Comparison of ENCODE assay signal across 13 cellular contexts in the genomic region with DNA sequence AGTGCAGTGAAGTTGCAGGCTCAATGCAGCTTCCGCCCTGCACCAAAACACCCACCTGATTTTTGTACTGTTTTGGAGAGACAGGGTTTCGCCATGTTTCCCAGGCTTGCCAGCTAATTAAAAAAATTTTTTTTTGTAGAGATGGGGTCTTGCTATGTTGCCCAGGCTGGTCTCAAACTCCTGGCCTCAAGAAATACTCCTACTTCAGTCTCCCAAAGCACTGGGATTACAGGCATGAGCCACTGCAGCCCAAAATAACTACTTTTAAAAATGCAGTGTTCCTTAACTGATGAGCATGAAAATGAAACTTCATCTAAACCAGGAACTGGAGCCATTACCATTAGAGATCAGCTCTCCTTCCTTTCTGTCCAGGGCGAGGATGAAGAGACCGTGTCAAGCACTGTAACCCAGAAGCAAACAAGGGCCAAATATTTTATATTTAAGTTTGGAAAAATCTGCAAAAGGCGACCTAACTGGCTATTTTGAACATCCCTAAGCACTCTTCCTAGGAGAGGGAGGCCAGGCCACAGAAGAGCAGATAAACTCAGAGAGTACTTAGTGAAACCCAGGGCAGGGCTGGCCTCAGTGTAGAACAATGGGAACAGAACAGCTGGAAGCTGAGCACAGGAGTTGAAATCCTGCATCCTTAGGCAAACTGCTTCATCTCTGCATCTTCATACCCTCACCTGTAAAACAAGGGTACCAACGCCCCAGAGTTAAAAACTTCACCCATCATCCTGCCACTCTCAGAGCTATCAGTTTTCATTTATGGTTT. TPM values are rescaled to one million over a fixed set of nuclear protein-coding genes. Genes with fewer than 3 reads are reported as not detected.
DNase-seq lines count a peak whose midpoint lies in the region; ATAC-seq and TF ChIP-seq lines count a peak whose summit lies in the region.
"Had no signal": no experiment of that assay in that cellular context is flagged by ENCODE, and none has a peak within 500 bp of the region (broad histone marks: within the 10 kb centered on the region; RNA-seq: fewer than 3 reads in every experiment).

No MANE protein-coding gene starts in this region.

- no peak for TF ChIP-seq POLR2A in vagina (IDR thresholded peaks at IDR 0.05)

- no peak for DNase-seq in activated naive CD8-positive, alpha-beta T cell treated with anti-CD3 and anti-CD28 coated beads for 36 hours
- DNase-seq in mammary epithelial cell = no peak
- DNase-seq in natural killer cell = no peak
- DNase-seq in vagina (ENCODE audit: extremely low spot score in 2 of 2) = no peak
- no peak for DNase-seq in GM13977 (ENCODE audit: low spot score)
- DNase-seq in NCI-H1048 (lab: John Stamatoyannopoulos, UW) = no peak
- DNase-seq: ACHN; activated CD4-positive, alpha-beta T cell treated with anti-CD3 and anti-CD28 coated beads for 4 hours; activated naive CD4-positive, alpha-beta T cell treated with anti-CD3 and anti-CD28 coated beads for 36 hours; NCI-H1694 treated with DMSO at 0.1 percent for 48 hours had no signal

- dilution Hi-C loops in mammary epithelial cell (cut with HindIII; ENCODE audit: low sequenced_read_pairs) = no loop called here

- H3K9me3 ChIP-seq in mammary epithelial cell (replicated peaks; ENCODE audit: insufficient read depth, low read length) (no peaks in the 10 kb centered on the region), vagina (no peaks in the 10 kb centered on the region)

- no peak overlapping the region for H3K4me3 Mint-ChIP-seq in activated naive CD8-positive, alpha-beta T cell
- H3K4me3 Mint-ChIP-seq in activated naive CD8-positive, alpha-beta T cell treated with anti-CD3 and anti-CD28 coated beads for 36 hours = no peak overlapping the region
- peak overlapping the region; percentile 65 for H3K4me3 Mint-ChIP-seq in natural killer cell
- H3K4me3 Mint-ChIP-seq: activated naive CD4-positive, alpha-beta T cell treated with anti-CD3 and anti-CD28 coated beads for 36 hours; stimulated activated naive CD8-positive, alpha-beta T cell treated with anti-CD3 and anti-CD28 coated beads, Interleukin-15, Interleukin-2, amounts not matched to agents 100 ng/mL and 50 ng/mL, for 24 hours had no signal

- peaks cover 84% of the 10 kb centered on the region for H3K4me1 Mint-ChIP-seq in activated naive CD8-positive, alpha-beta T cell (ENCODE audit: low read depth)
- H3K4me1 Mint-ChIP-seq in activated naive CD8-positive, alpha-beta T cell treated with anti-CD3 and anti-CD28 coated beads for 36 hours = peaks cover 71% of the 10 kb centered on the region
- H3K4me1 Mint-ChIP-seq in natural killer cell = peaks cover 78 to 83% of the 10 kb centered on the region in 2 donors

- ATAC-seq in natural killer cell (peak in 1 of 3 donors; percentile 14), GM19023 (IDR thresholded peaks at IDR 0.05; ENCODE audit: unreplicated experiment) (no peak)

- CTCF ChIA-PET in mammary epithelial cell (lab: Charles Lee; ENCODE audit: low non-redundant PET) = no interaction called here

- in situ Hi-C loops in mammary epithelial cell (cut with MboI; ENCODE audit: low sequenced_read_pairs in 2 of 2) = loop anchor here in 1 of 2 donors (25.0 kb wide), 1 partner anchor 319 kb away; no protein-coding TSS in a partner anchor
- in situ Hi-C loops in GM13977 (cut with MboI; ENCODE audit: low pct_unique_long_range_greater_than_20kb, low sequenced_read_pairs, unreplicated experiment) = no loop called here

- H3K4me2 ChIP-seq in mammary epithelial cell (ENCODE audit: insufficient read depth, low read depth, low read length) = no peak overlapping the region

- H3K9ac ChIP-seq in mammary epithelial cell (ENCODE audit: insufficient read depth, low read length) = no peak overlapping the region

- BruUV-seq in mammary epithelial cell (replicated peaks; lab: Mats Ljungman, UMichigan) = TSS peak; percentile 69

- H3K4me3 ChIP-seq in mammary epithelial cell (replicated peaks in 1 of 3; ENCODE audit: insufficient read depth in 1 of 3, low read depth in 2 of 3, low read length in 3 of 3) = no peak overlapping the region
- no peak overlapping the region for H3K4me3 ChIP-seq in vagina

- H3K4me1 ChIP-seq in mammary epithelial cell (ENCODE audit: insufficient read depth, low read length) (peaks cover 11% of the 10 kb centered on the region), vagina (peaks cover 94% of the 10 kb centered on the region)

- peaks cover 94% of the 10 kb centered on the region for H3K79me2 ChIP-seq in mammary epithelial cell (ENCODE audit: insufficient read depth, low read length)

- H3K36me3 ChIP-seq in mammary epithelial cell (ENCODE audit: insufficient read depth, low read length) = no peaks in the 10 kb centered on the region
- no peaks in the 10 kb centered on the region for H3K36me3 ChIP-seq in vagina

- H3K27ac ChIP-seq in mammary epithelial cell (ENCODE audit: insufficient read depth, low read depth, low read length) = no peak overlapping the region
- peak overlapping the region; percentile 10 for H3K27ac ChIP-seq in vagina

- 90% methylated on average over 6 of the region's 6 CpGs for WGBS in mammary epithelial cell (ENCODE audit: low coverage, missing lambda C conversion rate)

- no peaks in the 10 kb centered on the region for H3K27me3 ChIP-seq in mammary epithelial cell (ENCODE audit: insufficient read depth, low read length)
- H3K27me3 ChIP-seq in vagina = no peaks in the 10 kb centered on the region

- H3K36me3 Mint-ChIP-seq in activated naive CD8-positive, alpha-beta T cell = no peaks in the 10 kb centered on the region
- H3K36me3 Mint-ChIP-seq in activated naive CD8-positive, alpha-beta T cell treated with anti-CD3 and anti-CD28 coated beads for 36 hours = no peaks in the 10 kb centered on the region
- H3K36me3 Mint-ChIP-seq in natural killer cell = no peaks in the 10 kb centered on the region

- H3K9me3 Mint-ChIP-seq in activated naive CD8-positive, alpha-beta T cell (ENCODE audit: low read depth) = no peaks in the 10 kb centered on the region
- no peaks in the 10 kb centered on the region for H3K9me3 Mint-ChIP-seq in activated naive CD8-positive, alpha-beta T cell treated with anti-CD3 and anti-CD28 coated beads for 36 hours
- H3K9me3 Mint-ChIP-seq in natural killer cell = no peaks in the 10 kb centered on the region
- H3K9me3 Mint-ChIP-seq: activated naive CD4-positive, alpha-beta T cell treated with anti-CD3 and anti-CD28 coated beads for 36 hours; stimulated activated naive CD8-positive, alpha-beta T cell treated with anti-CD3 and anti-CD28 coated beads, Interleukin-15, Interleukin-2, amounts not matched to agents 100 ng/mL and 50 ng/mL, for 24 hours had no signal

- intact Hi-C loops in mammary epithelial cell (cut with micrococcal nuclease) = loop anchor here (2.0 kb wide), 1 partner anchor 22 kb away; no protein-coding TSS in a partner anchor
- intact Hi-C loops in natural killer cell (cut with micrococcal nuclease) = no loop called here
- intact Hi-C loops in vagina (cut with DNase I) = no loop called here

- H3K27me3 Mint-ChIP-seq in activated naive CD8-positive, alpha-beta T cell = no peaks in the 10 kb centered on the region
- H3K27me3 Mint-ChIP-seq in activated naive CD8-positive, alpha-beta T cell treated with anti-CD3 and anti-CD28 coated beads for 36 hours = no peaks in the 10 kb centered on the region
- no peaks in the 10 kb centered on the region for H3K27me3 Mint-ChIP-seq in natural killer cell (ENCODE audit: low read depth in 2 of 2)
- H3K27me3 Mint-ChIP-seq: stimulated activated naive CD8-positive, alpha-beta T cell treated with anti-CD3 and anti-CD28 coated beads, Interleukin-15, Interleukin-2, amounts not matched to agents 100 ng/mL and 50 ng/mL, for 24 hours had no signal

- H2AFZ ChIP-seq in mammary epithelial cell (ENCODE audit: low read depth, low read length) = no peak overlapping the region

- H3K27ac Mint-ChIP-seq in activated naive CD8-positive, alpha-beta T cell = peak overlapping the region; percentile 59
- H3K27ac Mint-ChIP-seq in activated naive CD8-positive, alpha-beta T cell treated with anti-CD3 and anti-CD28 coated beads for 36 hours = no peak overlapping the region
- peak overlapping the region; percentile 79 to 82 for H3K27ac Mint-ChIP-seq in natural killer cell
- H3K27ac Mint-ChIP-seq: activated naive CD4-positive, alpha-beta T cell treated with anti-CD3 and anti-CD28 coated beads for 36 hours had no signal

- H4K20me1 ChIP-seq in mammary epithelial cell (ENCODE audit: insufficient read depth, low read length) = peaks cover 14% of the 10 kb centered on the region

- TF ChIP-seq CTCF in mammary epithelial cell (conservative IDR thresholded peaks at IDR 0.05 in 1 of 2, IDR thresholded peaks at IDR 0.05 in 1 of 2; ENCODE audit: extremely low read depth in 1 of 2, insufficient read depth in 1 of 2, low read depth in 1 of 2, low read length in 2 of 2) = no peak
- TF ChIP-seq CTCF in natural killer cell (IDR thresholded peaks at IDR 0.05) = no peak
- no peak for TF ChIP-seq CTCF in vagina (IDR thresholded peaks at IDR 0.05)
- TF ChIP-seq CTCF in GM13977 (IDR thresholded peaks at IDR 0.05; ENCODE audit: extremely low read depth, insufficient read depth, missing control alignments) = no peak

RNA-seq across cellular contexts. Expression of a gene that starts 24.0 kb away (rescaled TPM):
- 10 to 100 TPM; 30.1 to 32.7 TPM for total RNA-seq in activated naive CD8-positive, alpha-beta T cell treated with anti-CD3 and anti-CD28 coated beads for 36 hours
- total RNA-seq in mammary epithelial cell (10 to 100 TPM; 20.2 to 45.0 TPM), natural killer cell (100 to 1,000 TPM; 197 to 234 (median 224) TPM), vagina (102 TPM)
- polyA plus RNA-seq in mammary epithelial cell = 3.2 TPM
- polyA minus RNA-seq in mammary epithelial cell = 49.9 TPM
